In genomic region chr19:14408641-14409120, GRCh38 we compare ENCODE assay signal across 13 cellular contexts. TPM values are rescaled to one million over a fixed set of nuclear protein-coding genes. Genes with fewer than 3 reads are reported as not detected.
DNase-seq lines count a peak whose midpoint lies in the region; ATAC-seq lines count a peak whose summit lies in the region.
"Had no signal": no experiment of that assay in that cellular context is flagged by ENCODE, and none has a peak within 500 bp of the region (broad histone marks: within the 10 kb centered on the region; RNA-seq: fewer than 3 reads in every experiment).

No MANE protein-coding gene starts in this region.

- peaks cover 24% of the 10 kb centered on the region for H3K4me1 Mint-ChIP-seq in T-helper 1 cell treated with Interleukin-12 subunit alpha and Interleukin-12 subunit beta and Interleukin-4 antibody, amounts not matched to agents 30 μg/mL and 1 μg/mL, for 36 hours (ENCODE audit: low read depth)
- H3K4me1 Mint-ChIP-seq in central memory CD8-positive, alpha-beta T cell: peaks cover 72% of the 10 kb centered on the region

- H3K27ac ChIP-seq in trophoblast cell (ENCODE audit: low read depth, low read length): no peak overlapping the region
- H3K27ac ChIP-seq: PC-9 had no signal

- no peak for ATAC-seq in central memory CD8-positive, alpha-beta T cell (replicated peaks; ENCODE audit: extremely low read depth, poor library complexity, severe bottlenecking)
- ATAC-seq in HG02870 (IDR thresholded peaks at IDR 0.05; ENCODE audit: unreplicated experiment): no peak

- no peak overlapping the region for H4K91ac ChIP-seq in trophoblast cell (ENCODE audit: low read depth, low read length)

- DNase-seq in activated CD8-positive, alpha-beta memory T cell treated with anti-CD3 and anti-CD28 coated beads, Interleukin-2, amount 50 U/mL, for 4 hours: peak; percentile 39
- DNase-seq in activated CD8-positive, alpha-beta memory T cell treated with anti-CD3 and anti-CD28 coated beads for 24 hours: no peak
- no peak for DNase-seq in central memory CD8-positive, alpha-beta T cell (ENCODE audit: low spot score in 2 of 2)
- DNase-seq in trophoblast cell: peak; percentile 46 to 66
- DNase-seq in AG08396 (ENCODE audit: low spot score): no peak
- no peak for DNase-seq in stimulated activated CD4-positive, alpha-beta T cell treated with anti-CD3 and anti-CD28 coated beads, Interleukin-15, amount 100 ng/mL, for 24 hours
- DNase-seq: activated CD4-positive, alpha-beta T cell treated with anti-CD3 and anti-CD28 coated beads for 4 hours; NCI-H187; NCI-H524 treated with DMSO at 0.1 percent for 48 hours; PC-9 had no signal

- no peak overlapping the region for H3K18ac ChIP-seq in trophoblast cell (ENCODE audit: low read length)

- no peaks in the 10 kb centered on the region for H3K27me3 ChIP-seq in trophoblast cell (ENCODE audit: insufficient read depth, low read length)
- H3K27me3 ChIP-seq: ascending aorta had no signal

- H3K27me3 Mint-ChIP-seq in T-helper 1 cell treated with Interleukin-12 subunit alpha and Interleukin-12 subunit beta and Interleukin-4 antibody, amounts not matched to agents 30 μg/mL and 1 μg/mL, for 36 hours (ENCODE audit: low read depth): no peaks in the 10 kb centered on the region
- no peaks in the 10 kb centered on the region for H3K27me3 Mint-ChIP-seq in central memory CD8-positive, alpha-beta T cell

- H3K23ac ChIP-seq in trophoblast cell (ENCODE audit: low read length): no peak overlapping the region

- H3K36me3 ChIP-seq in trophoblast cell (ENCODE audit: control insufficient read depth in 1 of 2, insufficient read depth in 2 of 2, low read length in 2 of 2): peaks cover 70% of the 10 kb centered on the region in 2 experiments

- H3K4ac ChIP-seq in trophoblast cell (ENCODE audit: low read depth, low read length): no peak overlapping the region

- no peak overlapping the region for H2BK120ac ChIP-seq in trophoblast cell (ENCODE audit: insufficient read depth, low read length, poor library complexity)

- peaks cover 3% of the 10 kb centered on the region for H3K79me2 ChIP-seq in trophoblast cell (ENCODE audit: control insufficient read depth, insufficient read depth, low read length, poor library complexity)

- H2BK5ac ChIP-seq in trophoblast cell (ENCODE audit: low read depth, low read length, poor library complexity): no peak overlapping the region

- H3K4me3 ChIP-seq in trophoblast cell (ENCODE audit: low read depth, low read length): no peak overlapping the region
- H3K4me3 ChIP-seq: ascending aorta, PC-9 had no signal

- H4K12ac ChIP-seq in trophoblast cell (ENCODE audit: low read depth, low read length): no peak overlapping the region

- H3K9ac ChIP-seq in trophoblast cell (ENCODE audit: low read length): no peak overlapping the region

- H3K4me2 ChIP-seq in trophoblast cell (ENCODE audit: low read length): no peak overlapping the region
- H3K4me2 ChIP-seq: PC-9 had no signal

- no peak overlapping the region for H3K14ac ChIP-seq in trophoblast cell (ENCODE audit: low read length)

- no peak overlapping the region for H2AFZ ChIP-seq in trophoblast cell (ENCODE audit: insufficient read depth, low read length, poor library complexity)
- H2AFZ ChIP-seq: PC-9 had no signal

- peak overlapping the region; percentile 52 for H3K27ac Mint-ChIP-seq in T-helper 1 cell treated with Interleukin-12 subunit alpha and Interleukin-12 subunit beta and Interleukin-4 antibody, amounts not matched to agents 30 μg/mL and 1 μg/mL, for 36 hours
- H3K27ac Mint-ChIP-seq in central memory CD8-positive, alpha-beta T cell (ENCODE audit: low read depth): peak overlapping the region; percentile 95

- H3K4me1 ChIP-seq in trophoblast cell (ENCODE audit: control insufficient read depth in 1 of 2, insufficient read depth in 2 of 2, low read length in 2 of 2): peaks cover 0 to 3% of the 10 kb centered on the region in 2 experiments

- H3K9me3 Mint-ChIP-seq in T-helper 1 cell treated with Interleukin-12 subunit alpha and Interleukin-12 subunit beta and Interleukin-4 antibody, amounts not matched to agents 30 μg/mL and 1 μg/mL, for 36 hours: no peaks in the 10 kb centered on the region
- no peaks in the 10 kb centered on the region for H3K9me3 Mint-ChIP-seq in central memory CD8-positive, alpha-beta T cell

- no peaks in the 10 kb centered on the region for H3K79me1 ChIP-seq in trophoblast cell (ENCODE audit: low read length)

- H4K8ac ChIP-seq in trophoblast cell (ENCODE audit: low read depth, low read length): no peak overlapping the region

- H3K36me3 Mint-ChIP-seq in T-helper 1 cell treated with Interleukin-12 subunit alpha and Interleukin-12 subunit beta and Interleukin-4 antibody, amounts not matched to agents 30 μg/mL and 1 μg/mL, for 36 hours (ENCODE audit: low read depth): peaks cover 62% of the 10 kb centered on the region
- H3K36me3 Mint-ChIP-seq in central memory CD8-positive, alpha-beta T cell (ENCODE audit: insufficient read depth): peaks cover 99% of the 10 kb centered on the region

- WGBS in trophoblast cell (ENCODE audit: extremely low coverage, insufficient coverage, insufficient read length): no CpG with 5 or more reads among the region's 15 CpGs

- peaks cover 2% of the 10 kb centered on the region for H3K9me3 ChIP-seq in trophoblast cell (ENCODE audit: insufficient read depth, low read depth, low read length)
- H3K9me3 ChIP-seq: ascending aorta had no signal

- H2AK5ac ChIP-seq in trophoblast cell (ENCODE audit: low read length): no peak overlapping the region

- no peak overlapping the region for H3K4me3 Mint-ChIP-seq in T-helper 1 cell treated with Interleukin-12 subunit alpha and Interleukin-12 subunit beta and Interleukin-4 antibody, amounts not matched to agents 30 μg/mL and 1 μg/mL, for 36 hours
- H3K4me3 Mint-ChIP-seq in central memory CD8-positive, alpha-beta T cell: peak overlapping the region; percentile 76

- H2BK12ac ChIP-seq in trophoblast cell (ENCODE audit: low read length): no peak overlapping the region

RNA-seq across cellular contexts. Expression of gene DDX39A, which starts 10.5 kb away (rescaled TPM):
- polyA plus RNA-seq in trophoblast cell (2013): 80.7 and 85.8 TPM in 2 replicates

RNA-seq across cellular contexts. Expression of gene PKN1, which starts 24.4 kb away (rescaled TPM):
- 20.5 and 22.9 TPM in 2 replicates for polyA plus RNA-seq in trophoblast cell (2013)

RNA-seq across cellular contexts. Expression of gene ADGRE5, which starts 27.4 kb away (rescaled TPM):
- 6.7 and 7.6 TPM in 2 replicates for polyA plus RNA-seq in trophoblast cell (2013)

Comparison
In these comparisons a context has a peak if more than half of its experiments do, and no peak if none do; other contexts are left out.
1. DNase-seq: peak in activated CD8-positive, alpha-beta memory T cell treated with anti-CD3 and anti-CD28 coated beads, Interleukin-2, amount 50 U/mL, for 4 hours (single experiment) and trophoblast cell (2 of 2); none in activated CD8-positive, alpha-beta memory T cell treated with anti-CD3 and anti-CD28 coated beads for 24 hours (single experiment), central memory CD8-positive, alpha-beta T cell (0 of 2), AG08396 (single experiment) and stimulated activated CD4-positive, alpha-beta T cell treated with anti-CD3 and anti-CD28 coated beads, Interleukin-15, amount 100 ng/mL, for 24 hours (single experiment).